In the genomic region with DNA sequence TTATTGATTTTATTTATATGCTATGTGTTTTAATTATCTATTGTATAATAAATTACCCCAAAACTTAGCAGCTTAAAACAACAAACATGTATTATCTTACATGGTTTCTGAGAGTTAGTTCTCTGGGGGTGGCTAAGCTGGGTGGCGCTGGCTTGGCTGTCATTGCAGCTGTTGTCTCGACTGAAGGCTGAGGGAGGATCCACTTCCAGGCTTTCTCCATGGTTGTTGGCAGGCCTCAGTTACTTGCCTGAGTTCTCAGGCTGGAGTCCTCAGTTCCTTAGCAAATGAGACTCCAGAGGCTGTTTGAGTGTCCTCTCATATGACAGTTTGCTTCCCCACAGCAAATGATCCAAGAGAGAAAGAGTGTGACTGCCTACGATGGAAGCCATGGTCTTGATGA, we compare ENCODE assay signal across 23 cellular contexts.
"Had no signal": no experiment of that assay in that cellular context is flagged by ENCODE, and none has a peak within 500 bp of the region (broad histone marks: within the 10 kb centered on the region; RNA-seq: fewer than 3 reads in every experiment).

No MANE protein-coding gene starts in this region.

- H3K36me3 ChIP-seq: lower lobe of right lung, prostate gland, right atrium auricular region, stomach, thyroid gland had no signal

- H3K9me3 ChIP-seq: lower lobe of right lung, prostate gland, right atrium auricular region, stomach, thyroid gland had no signal

- H3K27ac Mint-ChIP-seq: immature natural killer cell; naive B cell; natural killer cell treated with Interleukin-12 subunit alpha and Interleukin-12 subunit beta and Interleukin-15 and Interleukin-18, amount 100 ng/mL, for 72 hours; stimulated activated effector memory CD8-positive, alpha-beta T cell treated with anti-CD3 and anti-CD28 coated beads, Interleukin-12 subunit alpha, Interleukin-12 subunit beta, amount 100 ng/mL, for 72 hours; type B pancreatic cell had no signal

- H3K27me3 Mint-ChIP-seq: naive B cell, type B pancreatic cell had no signal

- H3K4me1 Mint-ChIP-seq: immature natural killer cell; naive B cell; stimulated activated effector memory CD8-positive, alpha-beta T cell treated with anti-CD3 and anti-CD28 coated beads, Interleukin-12 subunit alpha, Interleukin-12 subunit beta, amount 100 ng/mL, for 72 hours had no signal

- H3K4me3 Mint-ChIP-seq: immature natural killer cell; naive B cell; natural killer cell treated with Interleukin-12 subunit alpha and Interleukin-12 subunit beta and Interleukin-15 and Interleukin-18, amount 100 ng/mL, for 72 hours; stimulated activated effector memory CD8-positive, alpha-beta T cell treated with anti-CD3 and anti-CD28 coated beads, Interleukin-12 subunit alpha, Interleukin-12 subunit beta, amount 100 ng/mL, for 72 hours; type B pancreatic cell had no signal

- H3K4me1 ChIP-seq: lower lobe of right lung, prostate gland, right atrium auricular region, stomach, thyroid gland had no signal

- FAIRE-seq: frontal cortex had no signal

- H3K27ac ChIP-seq: dorsolateral prefrontal cortex, lower lobe of right lung, prostate gland, right atrium auricular region, stomach, thyroid gland had no signal

- H3K27me3 ChIP-seq: dorsolateral prefrontal cortex, right atrium auricular region, stomach, thyroid gland had no signal

- H3K9me3 Mint-ChIP-seq: immature natural killer cell; naive B cell; natural killer cell treated with Interleukin-12 subunit alpha and Interleukin-12 subunit beta and Interleukin-15 and Interleukin-18, amount 100 ng/mL, for 72 hours; stimulated activated effector memory CD8-positive, alpha-beta T cell treated with anti-CD3 and anti-CD28 coated beads, Interleukin-12 subunit alpha, Interleukin-12 subunit beta, amount 100 ng/mL, for 72 hours; type B pancreatic cell had no signal

- H3K36me3 Mint-ChIP-seq: naive B cell; natural killer cell treated with Interleukin-12 subunit alpha and Interleukin-12 subunit beta and Interleukin-15 and Interleukin-18, amount 100 ng/mL, for 72 hours; stimulated activated effector memory CD8-positive, alpha-beta T cell treated with anti-CD3 and anti-CD28 coated beads, Interleukin-12 subunit alpha, Interleukin-12 subunit beta, amount 100 ng/mL, for 72 hours; type B pancreatic cell had no signal

- DNase-seq: cortex of kidney; dorsolateral prefrontal cortex; effector CD4-positive, alpha-beta T cell; hypothalamus; immature natural killer cell; islet precursor cell; kidney glomerular epithelial cell; left colon; left ventricle myocardium superior; lower lobe of right lung; naive B cell; nucleus accumbens; stimulated activated CD4-positive, alpha-beta T cell treated with anti-CD3 and anti-CD28 coated beads, Interleukin-2, amount 100 ng/mL, for 24 hours; stimulated activated CD4-positive, alpha-beta T cell treated with anti-CD3 and anti-CD28 coated beads, Interleukin-4, amount 100 ng/mL, for 24 hours; stimulated activated naive CD4-positive, alpha-beta T cell treated with Interleukin-2 at 50 U/mL for 16 hours; stomach had no signal

- H3K4me3 ChIP-seq: dorsolateral prefrontal cortex, lower lobe of right lung, prostate gland, right atrium auricular region, stomach, thyroid gland had no signal
